In genomic region chr6:3377536-3378397, GRCh38 we compare ENCODE assay signal across 1 cellular context.
TF ChIP-seq lines count a peak whose summit lies in the region.

No MANE protein-coding gene starts in this region.

TF ChIP-seq in HepG2, 621 proteins besides CTCF, POLR2A, EP300 and RAD21 (continued from another document):
- TF ChIP-seq HOMEZ (CRISPR knock-in tag; IDR thresholded peaks at IDR 0.05; ENCODE audit: low read depth) (peak; percentile 49; the same call in 1 of the 2 replicates), REPIN1 (CRISPR knock-in tag; IDR thresholded peaks at IDR 0.05; ENCODE audit: borderline replicate concordance, low read depth) (0 out of 2 replicates have a peak, but pooled peaks have one; percentile 52), ZNF784 (CRISPR knock-in tag; IDR thresholded peaks at IDR 0.05; ENCODE audit: borderline replicate concordance) (no peak), MTF2 (CRISPR knock-in tag; IDR thresholded peaks at IDR 0.05; ENCODE audit: borderline replicate concordance) (no peak), MEF2D (CRISPR knock-in tag; IDR thresholded peaks at IDR 0.05) (peak; percentile 80; the same call in 1 of the 2 replicates), REXO4 (CRISPR knock-in tag; IDR thresholded peaks at IDR 0.05; ENCODE audit: borderline replicate concordance) (no peak), ZNF597 (CRISPR knock-in tag; IDR thresholded peaks at IDR 0.05) (no peak), GFI1 (CRISPR knock-in tag; IDR thresholded peaks at IDR 0.05; ENCODE audit: borderline replicate concordance) (no peak), ETS1 (CRISPR knock-in tag; IDR thresholded peaks at IDR 0.05) (no peak), ZNF879 (CRISPR knock-in tag; IDR thresholded peaks at IDR 0.05) (no peak), TEAD2 (CRISPR knock-in tag; IDR thresholded peaks at IDR 0.05) (no peak), ZNF576 (CRISPR knock-in tag; IDR thresholded peaks at IDR 0.05) (peak; percentile 36; the same call in 1 of the 2 replicates), SMYD3 (CRISPR knock-in tag; IDR thresholded peaks at IDR 0.05) (no peak), KLF9 (CRISPR knock-in tag; IDR thresholded peaks at IDR 0.05; ENCODE audit: low read depth) (peak; percentile 71; the same call in 1 of the 2 replicates), FOXO1 (CRISPR knock-in tag; IDR thresholded peaks at IDR 0.05) (peak; percentile 61; the same call in 1 of the 2 replicates), TBX2 (CRISPR knock-in tag; IDR thresholded peaks at IDR 0.05; ENCODE audit: borderline replicate concordance) (peak; percentile 47; the same call in 1 of the 2 replicates), PAX8 (CRISPR knock-in tag; IDR thresholded peaks at IDR 0.05; ENCODE audit: borderline replicate concordance) (no peak), SRF (IDR thresholded peaks at IDR 0.05; ENCODE audit: low read depth, low read length) (no peak)
